21 cellular contexts compared by ENCODE assay signal in the genomic region with DNA sequence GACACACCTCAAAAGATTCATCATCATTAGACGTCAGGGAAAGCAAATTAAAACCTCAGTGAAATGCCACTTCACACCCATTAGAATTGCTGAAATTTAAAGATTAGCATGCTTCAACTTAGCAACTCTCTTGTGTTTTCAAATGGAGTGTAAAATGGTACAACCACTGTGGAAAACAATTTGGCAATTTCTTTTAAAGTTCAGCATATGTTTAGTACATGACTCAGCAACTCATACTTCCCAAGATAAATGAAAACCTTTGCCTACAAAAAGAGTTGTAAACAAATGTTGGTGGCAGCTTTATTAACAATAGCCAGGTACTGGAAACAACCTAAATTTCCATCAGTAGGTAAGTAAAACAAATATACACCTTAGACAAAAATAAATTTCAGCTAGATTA.
"Had no signal": no experiment of that assay in that cellular context is flagged by ENCODE, and none has a peak within 500 bp of the region (broad histone marks: within the 10 kb centered on the region; RNA-seq: fewer than 3 reads in every experiment).

No MANE protein-coding gene starts in this region.

- DNase-seq: activated B cell treated with CpG ODN at 0.5 μM for 24 hours; activated CD4-positive, alpha-beta memory T cell treated with anti-CD3 and anti-CD28 coated beads for 36 hours; activated CD4-positive, alpha-beta T cell treated with anti-CD3 and anti-CD28 coated beads for 48 hours; activated naive CD4-positive, alpha-beta T cell treated with anti-CD3 and anti-CD28 coated beads for 36 hours; activated naive CD8-positive, alpha-beta T cell treated with anti-CD3 and anti-CD28 coated beads, Interleukin-2, amount 10 ng/mL, durations not matched to agents 7 days and 5 days; activated T-cell treated with anti-CD3 and anti-CD28 coated beads, Interleukin-2, amount 50 U/mL, for 48 hours; amygdala; colonic mucosa; dorsolateral prefrontal cortex; effector memory CD8-positive, alpha-beta T cell; esophagus squamous epithelium; gastrocnemius medialis; hippocampal formation; left ventricle myocardium inferior; naive thymus-derived CD4-positive, alpha-beta T cell; occipital lobe; right lobe of liver; small intestine; stimulated activated CD4-positive, alpha-beta T cell treated with anti-CD3 and anti-CD28 coated beads, Interleukin-2, amount 100 ng/mL, for 24 hours; stimulated activated naive CD8-positive, alpha-beta T cell treated with anti-CD3 and anti-CD28 coated beads, Interleukin-15, amount 100 ng/mL, for 72 hours had no signal

- ATAC-seq: effector memory CD8-positive, alpha-beta T cell; naive thymus-derived CD4-positive, alpha-beta T cell; right lobe of liver; stimulated activated effector memory CD8-positive, alpha-beta T cell treated with anti-CD3 and anti-CD28 coated beads, Interleukin-12 subunit alpha, Interleukin-12 subunit beta, amount 100 ng/mL, for 72 hours; stimulated activated naive CD8-positive, alpha-beta T cell treated with anti-CD3 and anti-CD28 coated beads, Interleukin-15, amount 100 ng/mL, for 72 hours had no signal
